In the genomic region with DNA sequence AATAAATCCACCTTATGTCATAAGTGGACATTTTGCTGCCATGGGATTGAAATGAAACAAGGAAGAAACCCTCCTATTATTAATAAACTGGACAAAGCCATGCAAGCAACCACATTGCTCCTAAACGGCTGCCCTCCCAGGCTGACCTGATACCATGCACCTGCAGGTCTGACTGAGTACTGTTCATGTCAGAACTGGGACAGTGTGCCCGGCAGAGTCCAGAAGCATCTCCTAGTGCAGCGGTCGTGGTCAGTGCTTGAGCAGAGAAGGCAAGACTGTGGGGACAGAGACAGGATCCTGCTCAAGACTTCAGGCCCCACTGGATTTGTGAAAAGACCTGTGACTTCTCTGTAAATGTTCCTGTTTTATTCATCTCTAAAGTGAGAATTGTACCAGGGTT, we compare ENCODE assay signal across 18 cellular contexts. TPM values are rescaled to one million over a fixed set of nuclear protein-coding genes. Genes with fewer than 3 reads are reported as not detected.
"Had no signal": no experiment of that assay in that cellular context is flagged by ENCODE, and none has a peak within 500 bp of the region (broad histone marks: within the 10 kb centered on the region; RNA-seq: fewer than 3 reads in every experiment).

No MANE protein-coding gene starts in this region.

- H3K4me2 ChIP-seq: SK-N-SH had no signal

- H3K4me3 Mint-ChIP-seq: activated CD4-positive, alpha-beta memory T cell treated with anti-CD3 and anti-CD28 coated beads for 36 hours; activated naive CD8-positive, alpha-beta T cell treated with anti-CD3 and anti-CD28 coated beads, Interleukin-2, amount 10 ng/mL, durations not matched to agents 7 days and 5 days; central memory CD8-positive, alpha-beta T cell; T-cell had no signal

- H3K9me3 Mint-ChIP-seq: central memory CD8-positive, alpha-beta T cell had no signal

- H3K36me3 ChIP-seq: brain microvascular endothelial cell, ovary, upper lobe of left lung had no signal

- DNase-seq: activated CD4-positive, alpha-beta memory T cell treated with anti-CD3 and anti-CD28 coated beads for 36 hours; activated CD4-positive, alpha-beta T cell treated with anti-CD3 and anti-CD28 coated beads for 1 hour; activated naive CD8-positive, alpha-beta T cell treated with anti-CD3 and anti-CD28 coated beads, Interleukin-2, amount 10 ng/mL, durations not matched to agents 7 days and 5 days; anterior cingulate cortex; brain microvascular endothelial cell; cortex of kidney; effector CD8-positive, alpha-beta T cell; midbrain; ovary; SK-N-SH; stimulated activated CD4-positive, alpha-beta T cell treated with anti-CD3 and anti-CD28 coated beads, Interleukin-15, amount 100 ng/mL, for 24 hours; stimulated activated CD4-positive, alpha-beta T cell treated with anti-CD3 and anti-CD28 coated beads, Interleukin-4, amount 100 ng/mL, for 24 hours; stimulated activated naive CD4-positive, alpha-beta T cell; T-cell; T-helper 9 cell; upper lobe of left lung had no signal

- H3K9me3 ChIP-seq: ovary, SK-N-SH, upper lobe of left lung had no signal

- H3K27ac ChIP-seq: brain microvascular endothelial cell, ovary, upper lobe of left lung had no signal

- H3K9ac ChIP-seq: SK-N-SH had no signal

- H3K27ac Mint-ChIP-seq: activated CD4-positive, alpha-beta memory T cell treated with anti-CD3 and anti-CD28 coated beads for 36 hours; activated naive CD8-positive, alpha-beta T cell treated with anti-CD3 and anti-CD28 coated beads, Interleukin-2, amount 10 ng/mL, durations not matched to agents 7 days and 5 days; T-cell had no signal

- H3K27me3 Mint-ChIP-seq: activated CD4-positive, alpha-beta memory T cell treated with anti-CD3 and anti-CD28 coated beads for 36 hours; activated naive CD8-positive, alpha-beta T cell treated with anti-CD3 and anti-CD28 coated beads, Interleukin-2, amount 10 ng/mL, durations not matched to agents 7 days and 5 days; central memory CD8-positive, alpha-beta T cell; T-cell had no signal

- ATAC-seq: T-cell had no signal

- H3K27me3 ChIP-seq: brain microvascular endothelial cell, ovary, upper lobe of left lung had no signal

- H3K4me3 ChIP-seq: ovary, upper lobe of left lung had no signal

RNA-seq across cellular contexts. Expression of a gene that starts 53.3 kb away (rescaled TPM):
- total RNA-seq: myocyte had no signal
